20 cellular contexts compared by ENCODE assay signal in genomic region chr17:60748232-60748631, GRCh38.
"Had no signal": no experiment of that assay in that cellular context is flagged by ENCODE, and none has a peak within 500 bp of the region (broad histone marks: within the 10 kb centered on the region; RNA-seq: fewer than 3 reads in every experiment).

No MANE protein-coding gene starts in this region.

- H3K9ac ChIP-seq: parathyroid adenoma had no signal

- H3K36me3 ChIP-seq: adrenal gland, cardiac muscle cell, colonic mucosa, esophagus squamous epithelium, lower lobe of right lung, transverse colon, vagina had no signal

- FAIRE-seq: endothelial cell of umbilical vein had no signal

- H3K27ac ChIP-seq: adrenal gland, cardiac muscle cell, colonic mucosa, esophagus squamous epithelium, lower lobe of right lung, parathyroid adenoma, transverse colon, vagina had no signal

- H3K79me2 ChIP-seq: parathyroid adenoma had no signal

- H3K27me3 ChIP-seq: adrenal gland, cardiac muscle cell, colonic mucosa, esophagus squamous epithelium, transverse colon, vagina had no signal

- DNase-seq: activated CD4-positive, alpha-beta T cell treated with anti-CD3 and anti-CD28 coated beads, Interleukin-2, amount 50 U/mL, for 48 hours; activated CD4-positive, CD25-positive, alpha-beta regulatory T cell treated with anti-CD3 and anti-CD28 coated beads, Interleukin-2, amount 50 U/mL, for 72 hours; activated naive CD4-positive, alpha-beta T cell treated with anti-CD3 and anti-CD28 coated beads, Interleukin-2, amount 10 ng/mL, durations not matched to agents 7 days and 5 days; adrenal gland; colonic mucosa; esophagus squamous epithelium; foreskin fibroblast; glutamatergic neuron; left colon; lower lobe of right lung; retina; stimulated activated CD4-positive, alpha-beta T cell treated with anti-CD3 and anti-CD28 coated beads, Interleukin-2, amount 100 ng/mL, for 48 hours; stimulated activated naive B cell treated with anti-CD40 and anti-IgM and Interleukin-4, amounts not matched to agents 10 μg/mL and 1 μg/mL and 100 μg/mL, for 72 hours; T-helper 1 cell; T1000; transverse colon had no signal

- H3K36me3 Mint-ChIP-seq: activated naive CD4-positive, alpha-beta T cell treated with anti-CD3 and anti-CD28 coated beads, Interleukin-2, amount 10 ng/mL, durations not matched to agents 7 days and 5 days had no signal

- H3K4me3 ChIP-seq: adrenal gland, cardiac muscle cell, colonic mucosa, esophagus squamous epithelium, lower lobe of right lung, transverse colon, vagina had no signal

- H3K27ac Mint-ChIP-seq: activated naive CD4-positive, alpha-beta T cell treated with anti-CD3 and anti-CD28 coated beads, Interleukin-2, amount 10 ng/mL, durations not matched to agents 7 days and 5 days; stimulated activated naive B cell treated with anti-CD40 and anti-IgM and Interleukin-4, amounts not matched to agents 10 μg/mL and 1 μg/mL and 100 μg/mL, for 72 hours had no signal

- H3K27me3 Mint-ChIP-seq: activated naive CD4-positive, alpha-beta T cell treated with anti-CD3 and anti-CD28 coated beads, Interleukin-2, amount 10 ng/mL, durations not matched to agents 7 days and 5 days; stimulated activated naive B cell treated with anti-CD40 and anti-IgM and Interleukin-4, amounts not matched to agents 10 μg/mL and 1 μg/mL and 100 μg/mL, for 72 hours had no signal

- H3K9me3 ChIP-seq: colonic mucosa, vagina had no signal

- ATAC-seq: left colon; lower lobe of right lung; stimulated activated naive B cell treated with anti-CD40 and anti-IgM and Interleukin-4, amounts not matched to agents 10 μg/mL and 1 μg/mL and 100 μg/mL, for 72 hours had no signal

- H3K4me1 Mint-ChIP-seq: activated naive CD4-positive, alpha-beta T cell treated with anti-CD3 and anti-CD28 coated beads, Interleukin-2, amount 10 ng/mL, durations not matched to agents 7 days and 5 days had no signal

- H2AFZ ChIP-seq: parathyroid adenoma had no signal

- H3K4me1 ChIP-seq: adrenal gland, colonic mucosa, parathyroid adenoma, vagina had no signal

- H3K4me3 Mint-ChIP-seq: activated naive CD4-positive, alpha-beta T cell treated with anti-CD3 and anti-CD28 coated beads, Interleukin-2, amount 10 ng/mL, durations not matched to agents 7 days and 5 days; stimulated activated naive B cell treated with anti-CD40 and anti-IgM and Interleukin-4, amounts not matched to agents 10 μg/mL and 1 μg/mL and 100 μg/mL, for 72 hours had no signal

- H3K9me3 Mint-ChIP-seq: activated naive CD4-positive, alpha-beta T cell treated with anti-CD3 and anti-CD28 coated beads, Interleukin-2, amount 10 ng/mL, durations not matched to agents 7 days and 5 days had no signal
